In the genomic region with DNA sequence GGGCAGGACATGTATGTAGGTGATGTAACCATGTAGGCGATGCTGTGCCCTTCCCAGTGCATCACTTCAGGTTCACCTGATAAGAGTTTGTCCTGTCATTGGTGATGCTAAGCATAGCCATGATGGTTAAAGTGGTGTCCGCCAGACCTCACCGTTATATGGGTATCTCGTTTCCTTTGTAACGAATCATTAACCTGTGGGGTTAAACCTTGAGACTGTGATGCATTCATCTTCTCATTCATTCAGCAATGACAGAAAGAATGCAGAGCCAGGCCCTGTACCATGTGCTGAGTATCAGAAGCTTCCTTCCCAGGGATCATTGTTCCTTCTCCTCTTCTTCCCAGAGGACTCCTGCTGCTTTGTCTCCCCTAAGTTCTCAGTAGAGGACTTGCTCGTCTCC, we compare ENCODE assay signal across 39 cellular contexts.
"Had no signal": no experiment of that assay in that cellular context is flagged by ENCODE, and none has a peak within 500 bp of the region (broad histone marks: within the 10 kb centered on the region; RNA-seq: fewer than 3 reads in every experiment).

No MANE protein-coding gene starts in this region.

- H3K4me3 Mint-ChIP-seq: activated naive CD4-positive, alpha-beta T cell treated with anti-CD3 and anti-CD28 coated beads for 36 hours; activated naive CD4-positive, alpha-beta T cell treated with anti-CD3 and anti-CD28 coated beads, Interleukin-2, amount 10 ng/mL, durations not matched to agents 7 days and 5 days; activated naive CD4-positive, alpha-beta T cell treated with anti-CD3 and anti-CD28 coated beads, Interleukin-2, amount 50 U/mL, for 24 hours; activated naive CD8-positive, alpha-beta T cell; activated naive CD8-positive, alpha-beta T cell treated with anti-CD3 and anti-CD28 coated beads for 36 hours; activated naive CD8-positive, alpha-beta T cell treated with anti-CD3 and anti-CD28 coated beads, Interleukin-2, amount 10 ng/mL, durations not matched to agents 7 days and 5 days; activated naive CD8-positive, alpha-beta T cell treated with anti-CD3 and anti-CD28 coated beads, Interleukin-2, amount 50 U/mL, for 24 hours; activated T-cell treated with anti-CD3 and anti-CD28 coated beads, Interleukin-2, amount 50 U/mL, for 24 hours; activated T-cell treated with anti-CD3 and anti-CD28 coated beads, Interleukin-2, amount 50 U/mL, for 4 hours; activated T-cell treated with anti-CD3 and anti-CD28 coated beads, Interleukin-2, amount 50 U/mL, for 72 hours; activated T-helper 1 cell treated with anti-CD3 and anti-CD28 coated beads, Interleukin-12 subunit alpha, Interleukin-12 subunit beta, Interleukin-2, Interleukin-4 antibody, amounts not matched to agents 30 ng/mL and 10 ng/mL and 1 ng/mL, durations not matched to agents 14 hours and 24 hours and 36 hours; activated T-helper 17 cell treated with anti-CD3 and anti-CD28 coated beads, Interleukin-2, amount 50 U/mL, for 72 hours; brain; central memory CD8-positive, alpha-beta T cell had no signal

- H3K27me3 Mint-ChIP-seq: activated naive CD8-positive, alpha-beta T cell treated with anti-CD3 and anti-CD28 coated beads, Interleukin-2, amount 10 ng/mL, durations not matched to agents 7 days and 5 days had no signal

- H3K4me3 ChIP-seq: adrenal gland, ascending aorta, body of pancreas, breast epithelium, cardiac muscle cell had no signal

- H3K4me1 Mint-ChIP-seq: activated naive CD4-positive, alpha-beta T cell treated with anti-CD3 and anti-CD28 coated beads, Interleukin-2, amount 10 ng/mL, durations not matched to agents 7 days and 5 days; activated naive CD4-positive, alpha-beta T cell treated with anti-CD3 and anti-CD28 coated beads, Interleukin-2, amount 50 U/mL, for 24 hours; activated naive CD8-positive, alpha-beta T cell treated with anti-CD3 and anti-CD28 coated beads for 36 hours; activated naive CD8-positive, alpha-beta T cell treated with anti-CD3 and anti-CD28 coated beads, Interleukin-2, amount 10 ng/mL, durations not matched to agents 7 days and 5 days; activated naive CD8-positive, alpha-beta T cell treated with anti-CD3 and anti-CD28 coated beads, Interleukin-2, amount 50 U/mL, for 24 hours; activated T-helper 17 cell treated with anti-CD3 and anti-CD28 coated beads, Interleukin-2, amount 50 U/mL, for 72 hours; brain; central memory CD8-positive, alpha-beta T cell had no signal

- H3K9me3 Mint-ChIP-seq: activated naive CD4-positive, alpha-beta T cell treated with anti-CD3 and anti-CD28 coated beads, Interleukin-2, amount 10 ng/mL, durations not matched to agents 7 days and 5 days; activated naive CD4-positive, alpha-beta T cell treated with anti-CD3 and anti-CD28 coated beads, Interleukin-2, amount 50 U/mL, for 24 hours; activated naive CD8-positive, alpha-beta T cell treated with anti-CD3 and anti-CD28 coated beads for 36 hours; activated naive CD8-positive, alpha-beta T cell treated with anti-CD3 and anti-CD28 coated beads, Interleukin-2, amount 10 ng/mL, durations not matched to agents 7 days and 5 days; activated naive CD8-positive, alpha-beta T cell treated with anti-CD3 and anti-CD28 coated beads, Interleukin-2, amount 50 U/mL, for 24 hours; activated T-cell treated with anti-CD3 and anti-CD28 coated beads, Interleukin-2, amount 50 U/mL, for 24 hours; activated T-cell treated with anti-CD3 and anti-CD28 coated beads, Interleukin-2, amount 50 U/mL, for 72 hours; activated T-helper 1 cell treated with anti-CD3 and anti-CD28 coated beads, Interleukin-12 subunit alpha, Interleukin-12 subunit beta, Interleukin-2, Interleukin-4 antibody, amounts not matched to agents 30 ng/mL and 10 ng/mL and 1 ng/mL, durations not matched to agents 14 hours and 24 hours and 36 hours; activated T-helper 2 cell treated with anti-CD3 and anti-CD28 coated beads, Interferon-gamma antibody, Interleukin-2, Interleukin-4, amounts not matched to agents 10 μg/mL and 5 μg/mL and 100 μg/mL, durations not matched to agents 14 hours and 24 hours and 36 hours had no signal

- DNase-seq: activated effector memory CD4-positive, alpha-beta T cell treated with anti-CD3 and anti-CD28 coated beads, Interleukin-2, amount 50 U/mL, for 16 hours; activated effector memory CD4-positive, alpha-beta T cell treated with Interleukin-2 at 50 U/mL for 16 hours; activated gamma-delta T cell; activated gamma-delta T cell treated with Interleukin-2 at 50 U/mL for 16 hours; activated naive CD4-positive, alpha-beta T cell; activated naive CD4-positive, alpha-beta T cell treated with anti-CD3 and anti-CD28 coated beads for 36 hours; activated naive CD4-positive, alpha-beta T cell treated with anti-CD3 and anti-CD28 coated beads, Interleukin-2, amount 10 ng/mL, durations not matched to agents 7 days and 5 days; activated naive CD4-positive, alpha-beta T cell treated with Interleukin-2 at 50 U/mL for 16 hours; activated naive CD8-positive, alpha-beta T cell treated with anti-CD3 and anti-CD28 coated beads for 36 hours; activated naive CD8-positive, alpha-beta T cell treated with anti-CD3 and anti-CD28 coated beads, Interleukin-2, amount 10 ng/mL, durations not matched to agents 7 days and 5 days; activated naive CD8-positive, alpha-beta T cell treated with anti-CD3 and anti-CD28 coated beads, Interleukin-2, amount 50 U/mL, for 24 hours; activated T-cell treated with anti-CD3 and anti-CD28 coated beads for 4 hours; activated T-cell treated with anti-CD3 and anti-CD28 coated beads, Interleukin-2, amount 50 U/mL, for 1 hour; activated T-cell treated with anti-CD3 and anti-CD28 coated beads, Interleukin-2, amount 50 U/mL, for 24 hours; activated T-cell treated with anti-CD3 and anti-CD28 coated beads, Interleukin-2, amount 50 U/mL, for 4 hours; activated T-cell treated with anti-CD3 and anti-CD28 coated beads, Interleukin-2, amount 50 U/mL, for 48 hours; activated T-cell treated with anti-CD3 and anti-CD28 coated beads, Interleukin-2, amount 50 U/mL, for 72 hours; adrenal gland; amniotic stem cell; amygdala; anterior cingulate cortex; aorta; body of pancreas; brain microvascular endothelial cell; caudate nucleus; central memory CD4-positive, alpha-beta T cell; cerebellar nuclear complex had no signal

- FAIRE-seq: astrocyte had no signal

- H3K27ac Mint-ChIP-seq: activated naive CD4-positive, alpha-beta T cell treated with anti-CD3 and anti-CD28 coated beads for 36 hours; activated naive CD4-positive, alpha-beta T cell treated with anti-CD3 and anti-CD28 coated beads, Interleukin-2, amount 10 ng/mL, durations not matched to agents 7 days and 5 days; activated naive CD4-positive, alpha-beta T cell treated with anti-CD3 and anti-CD28 coated beads, Interleukin-2, amount 50 U/mL, for 24 hours; activated naive CD4-positive, alpha-beta T cell treated with anti-CD3 and anti-CD28 coated beads, Interleukin-2, amount 50 U/mL, for 72 hours; activated naive CD8-positive, alpha-beta T cell; activated naive CD8-positive, alpha-beta T cell treated with anti-CD3 and anti-CD28 coated beads for 36 hours; activated naive CD8-positive, alpha-beta T cell treated with anti-CD3 and anti-CD28 coated beads, Interleukin-2, amount 10 ng/mL, durations not matched to agents 7 days and 5 days; activated naive CD8-positive, alpha-beta T cell treated with anti-CD3 and anti-CD28 coated beads, Interleukin-2, amount 50 U/mL, for 24 hours; activated T-cell treated with anti-CD3 and anti-CD28 coated beads, Interleukin-2, amount 50 U/mL, for 24 hours; activated T-cell treated with anti-CD3 and anti-CD28 coated beads, Interleukin-2, amount 50 U/mL, for 72 hours; activated T-helper 1 cell treated with anti-CD3 and anti-CD28 coated beads, Interleukin-12 subunit alpha, Interleukin-12 subunit beta, Interleukin-2, Interleukin-4 antibody, amounts not matched to agents 30 ng/mL and 10 ng/mL and 1 ng/mL, durations not matched to agents 14 hours and 24 hours and 36 hours; activated T-helper 17 cell treated with anti-CD3 and anti-CD28 coated beads, Interleukin-2, amount 50 U/mL, for 72 hours; activated T-helper 2 cell treated with anti-CD3 and anti-CD28 coated beads, Interferon-gamma antibody, Interleukin-2, Interleukin-4, amounts not matched to agents 10 μg/mL and 5 μg/mL and 100 μg/mL, durations not matched to agents 14 hours and 24 hours and 36 hours; brain had no signal

- H3K27me3 ChIP-seq: ascending aorta, body of pancreas, brain microvascular endothelial cell, cardiac muscle cell had no signal

- H3K36me3 Mint-ChIP-seq: activated naive CD4-positive, alpha-beta T cell treated with anti-CD3 and anti-CD28 coated beads, Interleukin-2, amount 10 ng/mL, durations not matched to agents 7 days and 5 days; activated naive CD4-positive, alpha-beta T cell treated with anti-CD3 and anti-CD28 coated beads, Interleukin-2, amount 50 U/mL, for 24 hours; activated naive CD4-positive, alpha-beta T cell treated with anti-CD3 and anti-CD28 coated beads, Interleukin-2, amount 50 U/mL, for 72 hours; activated naive CD8-positive, alpha-beta T cell; activated naive CD8-positive, alpha-beta T cell treated with anti-CD3 and anti-CD28 coated beads for 36 hours; activated naive CD8-positive, alpha-beta T cell treated with anti-CD3 and anti-CD28 coated beads, Interleukin-2, amount 10 ng/mL, durations not matched to agents 7 days and 5 days; brain had no signal

- H3K36me3 ChIP-seq: adrenal gland, ascending aorta, brain microvascular endothelial cell, breast epithelium, cardiac muscle cell had no signal
